8 cellular contexts compared by ENCODE assay signal in genomic region chr13:73765651-73766384, GRCh38.
A peak's percentile ranks its signal among the peaks of the same experiment; 100 is the strongest.
DNase-seq lines count a peak whose midpoint lies in the region; ATAC-seq and TF ChIP-seq lines count a peak whose summit lies in the region.

No MANE protein-coding gene starts in this region.

- H3K4me3 Mint-ChIP-seq in activated T-helper 1 cell treated with anti-CD3 and anti-CD28 coated beads, Interleukin-12 subunit alpha, Interleukin-12 subunit beta, Interleukin-2, Interleukin-4 antibody, amounts not matched to agents 30 ng/mL and 10 ng/mL and 1 ng/mL, durations not matched to agents 14 hours and 24 hours and 36 hours, result peak overlapping the region; percentile 69
- H3K4me3 Mint-ChIP-seq in nephron progenitor cell, result peak overlapping the region; percentile 66
- no peak overlapping the region for H3K4me3 Mint-ChIP-seq in stimulated activated memory B cell treated with anti-CD40 and anti-IgM and Interleukin-4, amounts not matched to agents 10 μg/mL and 1 μg/mL and 100 μg/mL, for 72 hours

- DNase-seq in NCI-H82 (lab: John Stamatoyannopoulos, UW), result peak; percentile 98
- peak; percentile 43 for DNase-seq in activated T-helper 1 cell treated with anti-CD3 and anti-CD28 coated beads, Interleukin-12 subunit alpha, Interleukin-12 subunit beta, Interleukin-2, Interleukin-4 antibody, amounts not matched to agents 30 ng/mL and 10 ng/mL and 1 ng/mL, durations not matched to agents 14 hours and 24 hours and 36 hours (ENCODE audit: low spot score)
- DNase-seq in fibroblast of the aortic adventitia (ENCODE audit: low read depth), result peak; percentile 68
- DNase-seq in nephron progenitor cell, result peak; percentile 64
- DNase-seq in GM19240 (ENCODE audit: insufficient read length, low spot score), result no peak

- H3K27me3 Mint-ChIP-seq in activated T-helper 1 cell treated with anti-CD3 and anti-CD28 coated beads, Interleukin-12 subunit alpha, Interleukin-12 subunit beta, Interleukin-2, Interleukin-4 antibody, amounts not matched to agents 30 ng/mL and 10 ng/mL and 1 ng/mL, durations not matched to agents 14 hours and 24 hours and 36 hours (ENCODE audit: insufficient read depth), result no peaks in the 10 kb centered on the region
- H3K27me3 Mint-ChIP-seq in nephron progenitor cell (ENCODE audit: low read depth, poor library complexity), result no peaks in the 10 kb centered on the region
- no peaks in the 10 kb centered on the region for H3K27me3 Mint-ChIP-seq in stimulated activated memory B cell treated with anti-CD40 and anti-IgM and Interleukin-4, amounts not matched to agents 10 μg/mL and 1 μg/mL and 100 μg/mL, for 72 hours

- peak; percentile 86 for ATAC-seq in GM18502 (IDR thresholded peaks at IDR 0.05; ENCODE audit: poor library complexity, unreplicated experiment)
- peak; percentile 67 for ATAC-seq in HG03108 (IDR thresholded peaks at IDR 0.05; ENCODE audit: unreplicated experiment)
- peak; percentile 82 for ATAC-seq in stimulated activated memory B cell treated with anti-CD40 and anti-IgM and Interleukin-4, amounts not matched to agents 10 μg/mL and 1 μg/mL and 100 μg/mL, for 72 hours

- TF ChIP-seq CTCF in fibroblast of the aortic adventitia (IDR thresholded peaks at IDR 0.05; ENCODE audit: insufficient read depth, low read length) (peak; percentile 7), nephron progenitor cell (IDR thresholded peaks at IDR 0.05) (no peak)

- H3K36me3 Mint-ChIP-seq in activated T-helper 1 cell treated with anti-CD3 and anti-CD28 coated beads, Interleukin-12 subunit alpha, Interleukin-12 subunit beta, Interleukin-2, Interleukin-4 antibody, amounts not matched to agents 30 ng/mL and 10 ng/mL and 1 ng/mL, durations not matched to agents 14 hours and 24 hours and 36 hours (ENCODE audit: low read depth), result peaks cover 23% of the 10 kb centered on the region
- peaks cover 13% of the 10 kb centered on the region for H3K36me3 Mint-ChIP-seq in nephron progenitor cell (ENCODE audit: low read depth)
- H3K36me3 Mint-ChIP-seq in stimulated activated memory B cell treated with anti-CD40 and anti-IgM and Interleukin-4, amounts not matched to agents 10 μg/mL and 1 μg/mL and 100 μg/mL, for 72 hours, result peaks cover 23% of the 10 kb centered on the region

- H3K4me3 ChIP-seq in fibroblast of the aortic adventitia (ENCODE audit: low read depth, low read length), result peak overlapping the region; percentile 38

- intact Hi-C loops in activated T-helper 1 cell treated with anti-CD3 and anti-CD28 coated beads, Interleukin-12 subunit alpha, Interleukin-12 subunit beta, Interleukin-2, Interleukin-4 antibody, amounts not matched to agents 30 ng/mL and 10 ng/mL and 1 ng/mL, durations not matched to agents 14 hours and 24 hours and 36 hours (cut with micrococcal nuclease), result loop anchor here (2.0 to 5.0 kb wide), 6 partner anchors 51 to 1039 kb away; partner anchors contain the start of genes BORA and MZT1

- H3K9me3 Mint-ChIP-seq in activated T-helper 1 cell treated with anti-CD3 and anti-CD28 coated beads, Interleukin-12 subunit alpha, Interleukin-12 subunit beta, Interleukin-2, Interleukin-4 antibody, amounts not matched to agents 30 ng/mL and 10 ng/mL and 1 ng/mL, durations not matched to agents 14 hours and 24 hours and 36 hours, result no peaks in the 10 kb centered on the region
- no peaks in the 10 kb centered on the region for H3K9me3 Mint-ChIP-seq in nephron progenitor cell
- H3K9me3 Mint-ChIP-seq in stimulated activated memory B cell treated with anti-CD40 and anti-IgM and Interleukin-4, amounts not matched to agents 10 μg/mL and 1 μg/mL and 100 μg/mL, for 72 hours, result no peaks in the 10 kb centered on the region

- H3K4me1 Mint-ChIP-seq in activated T-helper 1 cell treated with anti-CD3 and anti-CD28 coated beads, Interleukin-12 subunit alpha, Interleukin-12 subunit beta, Interleukin-2, Interleukin-4 antibody, amounts not matched to agents 30 ng/mL and 10 ng/mL and 1 ng/mL, durations not matched to agents 14 hours and 24 hours and 36 hours (ENCODE audit: low read depth), result peaks cover 46% of the 10 kb centered on the region
- H3K4me1 Mint-ChIP-seq in nephron progenitor cell, result peaks cover 30% of the 10 kb centered on the region
- H3K4me1 Mint-ChIP-seq in stimulated activated memory B cell treated with anti-CD40 and anti-IgM and Interleukin-4, amounts not matched to agents 10 μg/mL and 1 μg/mL and 100 μg/mL, for 72 hours, result peaks cover 62% of the 10 kb centered on the region

- H3K27ac Mint-ChIP-seq in activated T-helper 1 cell treated with anti-CD3 and anti-CD28 coated beads, Interleukin-12 subunit alpha, Interleukin-12 subunit beta, Interleukin-2, Interleukin-4 antibody, amounts not matched to agents 30 ng/mL and 10 ng/mL and 1 ng/mL, durations not matched to agents 14 hours and 24 hours and 36 hours, result peak overlapping the region; percentile 83
- peak overlapping the region; percentile 67 for H3K27ac Mint-ChIP-seq in nephron progenitor cell
- peak overlapping the region; percentile 88 for H3K27ac Mint-ChIP-seq in stimulated activated memory B cell treated with anti-CD40 and anti-IgM and Interleukin-4, amounts not matched to agents 10 μg/mL and 1 μg/mL and 100 μg/mL, for 72 hours
